8 cellular contexts compared by ENCODE assay signal in the genomic region with DNA sequence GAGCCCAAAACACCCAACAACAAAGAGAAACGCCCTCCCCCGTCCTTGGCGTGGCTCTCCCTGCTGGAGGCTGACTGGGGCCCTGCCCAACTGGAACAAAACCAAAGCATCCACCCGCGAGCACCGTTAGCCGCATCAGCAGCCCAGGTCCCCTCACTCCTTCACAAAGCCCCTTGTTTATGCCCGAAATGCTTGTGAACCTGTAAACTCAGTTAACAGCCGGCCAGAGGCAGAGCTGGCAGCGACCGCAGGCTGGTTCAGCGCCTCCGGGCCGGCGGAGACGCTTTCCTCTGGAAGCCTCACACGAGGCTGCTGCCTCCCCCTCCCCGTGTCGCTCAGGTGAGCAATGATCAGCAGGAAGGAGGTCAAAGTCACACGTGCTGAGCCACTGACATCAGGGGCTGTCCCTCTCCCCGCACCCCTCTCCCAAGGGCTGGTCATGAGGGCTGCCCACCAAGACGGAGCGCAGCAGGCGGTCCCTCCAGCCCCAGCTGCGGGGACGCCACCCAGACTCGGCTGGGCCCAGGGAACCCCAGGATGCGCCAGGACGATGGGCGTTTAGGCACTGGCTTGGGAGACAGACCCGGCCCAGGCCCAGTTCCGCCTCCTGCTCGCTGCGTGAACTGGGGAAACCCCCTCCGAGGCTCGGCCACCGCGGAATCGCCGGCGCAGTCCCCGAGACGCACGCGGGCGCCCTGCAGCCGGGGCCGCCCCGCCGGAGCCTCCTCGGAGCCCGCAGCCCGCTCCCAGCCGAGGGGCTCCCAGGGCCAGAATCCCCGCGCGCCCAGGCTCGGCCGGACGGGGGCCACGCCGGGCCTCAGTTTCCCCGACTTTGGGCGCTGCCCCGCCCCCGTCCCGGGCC. TPM values are rescaled to one million over a fixed set of nuclear protein-coding genes. Genes with fewer than 3 reads are reported as not detected.
DNase-seq lines count a peak whose midpoint lies in the region; ATAC-seq and TF ChIP-seq lines count a peak whose summit lies in the region.

No MANE protein-coding gene starts in this region.

- H3K36me3 ChIP-seq in ectodermal cell (ENCODE audit: control insufficient read depth, insufficient read depth, low read length) (peaks cover 31% of the 10 kb centered on the region), mucosa of rectum (ENCODE audit: control insufficient read depth in 2 of 2, insufficient read depth in 2 of 2, low read length in 2 of 2) (peaks cover 9 to 41% of the 10 kb centered on the region in 2 donors), transverse colon (peaks cover 0 to 11% (median 4%) of the 10 kb centered on the region in 4 donors)

- peak overlapping the region; percentile 90 for H3K27ac Mint-ChIP-seq in WTC11

- H3K27me3 Mint-ChIP-seq in WTC11 (ENCODE audit: low read depth): no peaks in the 10 kb centered on the region

- TF ChIP-seq CTCF in WTC11 (IDR thresholded peaks at IDR 0.05): no peak
- no peak for TF ChIP-seq CTCF in transverse colon (IDR thresholded peaks at IDR 0.05)

- ATAC-seq in HG03520 (IDR thresholded peaks at IDR 0.05; ENCODE audit: unreplicated experiment) (peak; percentile 16), WTC11 (no peak)

- intact Hi-C loops in transverse colon (cut with DNase I; ENCODE audit: low total_unique reads): loop anchor here (10.0 kb wide), 1 partner anchor 65 kb away; no protein-coding TSS in a partner anchor

- H3K4me1 Mint-ChIP-seq in WTC11: peaks cover 9% of the 10 kb centered on the region

- DNase-seq in NCI-H82 (lab: John Stamatoyannopoulos, UW): peak; percentile 16
- no peak for DNase-seq in NCI-H82 treated with DMSO at 0.1 percent for 48 hours (lab: John Stamatoyannopoulos, UW; ENCODE audit: unreplicated experiment)
- peak; percentile 28 for DNase-seq in WTC11 (ENCODE audit: low spot score)
- DNase-seq in transverse colon: no peak
- DNase-seq in effector CD8-positive, alpha-beta T cell (lab: John Stamatoyannopoulos, UW): no peak

- H3K9me3 Mint-ChIP-seq in WTC11: no peaks in the 10 kb centered on the region

- peak overlapping the region; percentile 88 for H3K4me3 Mint-ChIP-seq in WTC11

- H3K36me3 Mint-ChIP-seq in WTC11: peaks cover 35% of the 10 kb centered on the region

- H3K27me3 ChIP-seq in ectodermal cell (ENCODE audit: control insufficient read depth, insufficient read depth, low read length, poor library complexity, severe bottlenecking) (no peaks in the 10 kb centered on the region), mucosa of rectum (ENCODE audit: control insufficient read depth in 2 of 2, insufficient read depth in 2 of 2, low read length in 2 of 2) (no peaks in the 10 kb centered on the region), transverse colon (no peaks in the 10 kb centered on the region)

- TF ChIP-seq EP300 in transverse colon (IDR thresholded peaks at IDR 0.05; ENCODE audit: low read depth): no peak

- in situ Hi-C loops in transverse colon (cut with MboI; ENCODE audit: low pct_ligation_motif_present in 1 of 4, low pct_unique_long_range_greater_than_20kb in 1 of 4, low sequenced_read_pairs in 3 of 4): no loop called here

- POLR2A ChIA-PET in WTC11 (lab: Charles Lee): interaction anchor here (0.5 kb wide), 1 partner anchor 10 kb away, joined by 3 read pairs; no protein-coding TSS in a partner anchor

- no peaks in the 10 kb centered on the region for H3K4me1 ChIP-seq in ectodermal cell (ENCODE audit: control insufficient read depth, insufficient read depth, low read length)
- peaks cover 18 to 26% of the 10 kb centered on the region in 2 donors for H3K4me1 ChIP-seq in mucosa of rectum (ENCODE audit: control insufficient read depth in 2 of 2, insufficient read depth in 2 of 2, low read length in 2 of 2)
- peaks cover 10 to 39% (median 31%) of the 10 kb centered on the region in 4 donors for H3K4me1 ChIP-seq in transverse colon

- TF ChIP-seq POLR2A in transverse colon (IDR thresholded peaks at IDR 0.05): no peak

- H3K9me3 ChIP-seq in ectodermal cell (ENCODE audit: control insufficient read depth, low read length) (no peaks in the 10 kb centered on the region), mucosa of rectum (ENCODE audit: control insufficient read depth in 2 of 2, low read length in 2 of 2) (no peaks in the 10 kb centered on the region), transverse colon (no peaks in the 10 kb centered on the region)

- H3K9ac ChIP-seq in mucosa of rectum (ENCODE audit: low read depth in 1 of 2, low read length in 2 of 2): peak overlapping the region; percentile 35 to 65

- H3K27ac ChIP-seq in ectodermal cell (ENCODE audit: insufficient read depth, low read depth, low read length, poor library complexity, severe bottlenecking): no peak overlapping the region
- no peak overlapping the region for H3K27ac ChIP-seq in mucosa of rectum (ENCODE audit: low read depth in 2 of 2, low read length in 2 of 2)
- H3K27ac ChIP-seq in transverse colon: peak overlapping the region; percentile 66 to 81 (median 76)

- 3 to 6% methylated on average over 67 of the region's 67 CpGs for WGBS in ectodermal cell, 2 experiments
- 0 to 1% methylated on average over 2 to 36 of the region's 67 CpGs for whole genome bisulfite sequencing in transverse colon (ENCODE audit: low coverage in 1 of 2), 2 donors

- CTCF ChIA-PET in WTC11 (lab: Charles Lee): interaction anchor here (0.8 to 2.0 kb wide), 3 partner anchors 15 to 53 kb away, joined by 3 to 7 read pairs (median 7); no protein-coding TSS in a partner anchor

- H3K4me3 ChIP-seq in ectodermal cell (ENCODE audit: insufficient read depth, low read depth, low read length): peak overlapping the region; percentile 84
- peak overlapping the region; percentile 76 to 82 for H3K4me3 ChIP-seq in mucosa of rectum (ENCODE audit: low read length in 2 of 2)
- peak overlapping the region; percentile 70 to 98 (median 94) for H3K4me3 ChIP-seq in transverse colon

TF ChIP-seq in WTC11, 78 proteins besides CTCF, POLR2A, EP300 and RAD21 (continues in another document):
- TF ChIP-seq JUN (CRISPR knock-in tag; IDR thresholded peaks at IDR 0.05) (0 out of 2 replicates have a peak, but pooled peaks have one; percentile 43), GRHL2 (CRISPR knock-in tag; IDR thresholded peaks at IDR 0.05; ENCODE audit: insufficient replicate concordance, severe bottlenecking) (no peak), PRRX2 (CRISPR knock-in tag; IDR thresholded peaks at IDR 0.05) (no peak), ATF1 (CRISPR knock-in tag; IDR thresholded peaks at IDR 0.05) (0 out of 2 replicates have a peak, but pooled peaks have one; percentile 52), NFE2L1 (CRISPR knock-in tag; IDR thresholded peaks at IDR 0.05) (no peak)
- TF ChIP-seq, protein P1, sequence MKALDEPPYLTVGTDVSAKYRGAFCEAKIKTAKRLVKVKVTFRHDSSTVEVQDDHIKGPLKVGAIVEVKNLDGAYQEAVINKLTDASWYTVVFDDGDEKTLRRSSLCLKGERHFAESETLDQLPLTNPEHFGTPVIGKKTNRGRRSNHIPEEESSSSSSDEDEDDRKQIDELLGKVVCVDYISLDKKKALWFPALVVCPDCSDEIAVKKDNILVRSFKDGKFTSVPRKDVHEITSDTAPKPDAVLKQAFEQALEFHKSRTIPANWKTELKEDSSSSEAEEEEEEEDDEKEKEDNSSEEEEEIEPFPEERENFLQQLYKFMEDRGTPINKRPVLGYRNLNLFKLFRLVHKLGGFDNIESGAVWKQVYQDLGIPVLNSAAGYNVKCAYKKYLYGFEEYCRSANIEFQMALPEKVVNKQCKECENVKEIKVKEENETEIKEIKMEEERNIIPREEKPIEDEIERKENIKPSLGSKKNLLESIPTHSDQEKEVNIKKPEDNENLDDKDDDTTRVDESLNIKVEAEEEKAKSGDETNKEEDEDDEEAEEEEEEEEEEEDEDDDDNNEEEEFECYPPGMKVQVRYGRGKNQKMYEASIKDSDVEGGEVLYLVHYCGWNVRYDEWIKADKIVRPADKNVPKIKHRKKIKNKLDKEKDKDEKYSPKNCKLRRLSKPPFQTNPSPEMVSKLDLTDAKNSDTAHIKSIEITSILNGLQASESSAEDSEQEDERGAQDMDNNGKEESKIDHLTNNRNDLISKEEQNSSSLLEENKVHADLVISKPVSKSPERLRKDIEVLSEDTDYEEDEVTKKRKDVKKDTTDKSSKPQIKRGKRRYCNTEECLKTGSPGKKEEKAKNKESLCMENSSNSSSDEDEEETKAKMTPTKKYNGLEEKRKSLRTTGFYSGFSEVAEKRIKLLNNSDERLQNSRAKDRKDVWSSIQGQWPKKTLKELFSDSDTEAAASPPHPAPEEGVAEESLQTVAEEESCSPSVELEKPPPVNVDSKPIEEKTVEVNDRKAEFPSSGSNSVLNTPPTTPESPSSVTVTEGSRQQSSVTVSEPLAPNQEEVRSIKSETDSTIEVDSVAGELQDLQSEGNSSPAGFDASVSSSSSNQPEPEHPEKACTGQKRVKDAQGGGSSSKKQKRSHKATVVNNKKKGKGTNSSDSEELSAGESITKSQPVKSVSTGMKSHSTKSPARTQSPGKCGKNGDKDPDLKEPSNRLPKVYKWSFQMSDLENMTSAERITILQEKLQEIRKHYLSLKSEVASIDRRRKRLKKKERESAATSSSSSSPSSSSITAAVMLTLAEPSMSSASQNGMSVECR (CRISPR knock-in tag; IDR thresholded peaks at IDR 0.05; ENCODE audit: borderline replicate concordance): no peak; the same call in 1 of the 2 replicates

RNA-seq across cellular contexts. Expression of a gene that starts 0.6 kb away (rescaled TPM):
- 18.9 to 22.8 TPM (median 20.0 TPM) in 3 replicates for total RNA-seq in WTC11 (2021)
- polyA plus RNA-seq in ectodermal cell (2013, experiment 1 of 4): 21.6 TPM
- 22.3 TPM for polyA plus RNA-seq in ectodermal cell (2013, experiment 2 of 4)
- 15.7 TPM for polyA plus RNA-seq in ectodermal cell (2013, experiment 3 of 4)
- 15.3 TPM for polyA plus RNA-seq in ectodermal cell (2013, experiment 4 of 4)
- 10 to 100 TPM in 2 of 4 donors, 1 to 10 TPM in 2; 6.0 to 14.5 (median 10.1) TPM for total RNA-seq in transverse colon

RNA-seq across cellular contexts. Expression of a gene that starts 11.0 kb away (rescaled TPM):
- total RNA-seq in WTC11 (2021) (102 to 140 TPM (median 103 TPM) in 3 replicates), transverse colon (10 to 100 TPM; 23.6 to 74.6 (median 40.9) TPM)
- 89.1 TPM for polyA plus RNA-seq in ectodermal cell (2013, experiment 1 of 4)
- polyA plus RNA-seq in ectodermal cell (2013, experiment 2 of 4): 79.9 TPM
- polyA plus RNA-seq in ectodermal cell (2013, experiment 3 of 4): 67.9 TPM
- 65.1 TPM for polyA plus RNA-seq in ectodermal cell (2013, experiment 4 of 4)

RNA-seq across cellular contexts. Expression of a gene that starts 11.1 kb away (rescaled TPM):
- 77.0 to 103 TPM (median 79.2 TPM) in 3 replicates for total RNA-seq in WTC11 (2021)
- 105 TPM for polyA plus RNA-seq in ectodermal cell (2013, experiment 1 of 4)
- 89.9 TPM for polyA plus RNA-seq in ectodermal cell (2013, experiment 2 of 4)
- polyA plus RNA-seq in ectodermal cell (2013, experiment 3 of 4): 54.9 TPM
- polyA plus RNA-seq in ectodermal cell (2013, experiment 4 of 4): 58.5 TPM
- 10 to 100 TPM; 24.3 to 61.3 (median 45.8) TPM for total RNA-seq in transverse colon

RNA-seq across cellular contexts. Expression of a gene that starts 25.9 kb away (rescaled TPM):
- 0.76 to 0.96 TPM (median 0.96 TPM) in 3 replicates for total RNA-seq in WTC11 (2021)
- polyA plus RNA-seq in ectodermal cell (2013, experiment 1 of 4): 0.37 TPM
- polyA plus RNA-seq in ectodermal cell (2013, experiment 2 of 4): 0.48 TPM
- 0.43 TPM for polyA plus RNA-seq in ectodermal cell (2013, experiment 3 of 4)
- polyA plus RNA-seq in ectodermal cell (2013, experiment 4 of 4): 0.49 TPM
- total RNA-seq in transverse colon: 1 to 10 TPM; 1.1 to 5.6 (median 2.0) TPM

RNA-seq across cellular contexts. Expression of a gene that starts 35.9 kb away (rescaled TPM):
- 13.5 to 17.2 TPM (median 15.0 TPM) in 3 replicates for total RNA-seq in WTC11 (2021)
- polyA plus RNA-seq in ectodermal cell (2013, experiment 1 of 4): 8.6 TPM
- 7.3 TPM for polyA plus RNA-seq in ectodermal cell (2013, experiment 2 of 4)
- 12.0 TPM for polyA plus RNA-seq in ectodermal cell (2013, experiment 3 of 4)
- polyA plus RNA-seq in ectodermal cell (2013, experiment 4 of 4): 10.4 TPM
- 10 to 100 TPM in 2 of 4 donors, 1 to 10 TPM in 2; 6.7 to 17.3 (median 10.4) TPM for total RNA-seq in transverse colon

Comparison
In these comparisons a context has a peak if more than half of its experiments do, and no peak if none do; other contexts are left out.
1. DNase-seq: peak in NCI-H82 (single experiment) and WTC11 (single experiment); none in NCI-H82 treated with DMSO at 0.1 percent for 48 hours (single experiment), transverse colon (single experiment) and effector CD8-positive, alpha-beta T cell (single experiment).
2. H3K27ac ChIP-seq: peak in transverse colon (4 of 4); none in ectodermal cell (single experiment) and mucosa of rectum (0 of 2).
3. Peak in every context shown above with its lines, with median percentiles within 50 percentile points of each other: H3K4me3 ChIP-seq.